ENCODE assay signal across 28 cellular contexts in the genomic region with DNA sequence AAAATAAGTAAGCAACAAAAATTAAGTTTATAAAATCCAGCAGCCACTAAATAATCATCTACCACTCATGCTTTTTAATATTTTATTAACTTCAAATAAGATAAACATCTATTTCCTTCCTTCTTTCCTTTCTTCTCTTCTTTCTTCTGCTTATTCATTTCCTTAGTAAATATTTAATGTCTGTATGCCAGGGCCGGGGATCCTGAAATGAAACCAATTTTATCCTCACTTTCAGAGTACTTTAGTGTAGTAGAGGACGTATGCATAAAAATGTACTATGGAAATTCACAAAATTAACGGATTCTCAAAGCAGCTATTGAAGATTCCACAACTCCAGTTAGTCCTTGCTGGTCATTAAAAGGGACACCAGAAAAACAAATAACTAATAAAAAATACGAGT.
"Had no signal": no experiment of that assay in that cellular context is flagged by ENCODE, and none has a peak within 500 bp of the region (broad histone marks: within the 10 kb centered on the region; RNA-seq: fewer than 3 reads in every experiment).

No MANE protein-coding gene starts in this region.

- H3K4me1 ChIP-seq: parathyroid adenoma, psoas muscle, right lobe of liver, sigmoid colon, thyroid gland, upper lobe of left lung, vagina had no signal

- FAIRE-seq: small intestine, urothelium cell line had no signal

- H3K79me2 ChIP-seq: parathyroid adenoma had no signal

- H3K4me1 Mint-ChIP-seq: nephron; neural progenitor cell; stimulated activated effector memory CD8-positive, alpha-beta T cell treated with anti-CD3 and anti-CD28 coated beads, Interleukin-12 subunit alpha, Interleukin-12 subunit beta, amount 100 ng/mL, for 72 hours; stimulated activated naive B cell treated with anti-CD40 and anti-IgM and Interleukin-4, amounts not matched to agents 10 μg/mL and 1 μg/mL and 100 μg/mL, for 72 hours had no signal

- H3K4me3 Mint-ChIP-seq: nephron; neural progenitor cell; stimulated activated effector memory CD8-positive, alpha-beta T cell treated with anti-CD3 and anti-CD28 coated beads, Interleukin-12 subunit alpha, Interleukin-12 subunit beta, amount 100 ng/mL, for 72 hours; stimulated activated naive B cell treated with anti-CD40 and anti-IgM and Interleukin-4, amounts not matched to agents 10 μg/mL and 1 μg/mL and 100 μg/mL, for 72 hours; stimulated activated naive CD8-positive, alpha-beta T cell treated with anti-CD3 and anti-CD28 coated beads, Interleukin-15, Interleukin-2, amounts not matched to agents 100 ng/mL and 50 ng/mL, for 24 hours had no signal

- H3K27ac Mint-ChIP-seq: nephron; neural progenitor cell; progenitor cell of endocrine pancreas; stimulated activated effector memory CD8-positive, alpha-beta T cell treated with anti-CD3 and anti-CD28 coated beads, Interleukin-12 subunit alpha, Interleukin-12 subunit beta, amount 100 ng/mL, for 72 hours; stimulated activated naive B cell treated with anti-CD40 and anti-IgM and Interleukin-4, amounts not matched to agents 10 μg/mL and 1 μg/mL and 100 μg/mL, for 72 hours; stimulated activated naive CD8-positive, alpha-beta T cell treated with anti-CD3 and anti-CD28 coated beads, Interleukin-15, Interleukin-2, amounts not matched to agents 100 ng/mL and 50 ng/mL, for 24 hours had no signal

- H3K4me2 ChIP-seq: neural progenitor cell had no signal

- H3K27ac ChIP-seq: neural progenitor cell, ovary, parathyroid adenoma, psoas muscle, right lobe of liver, sigmoid colon, stomach, thoracic aorta, thyroid gland, tibial nerve, upper lobe of left lung, vagina had no signal

- H3K9me3 Mint-ChIP-seq: nephron; neural progenitor cell; stimulated activated effector memory CD8-positive, alpha-beta T cell treated with anti-CD3 and anti-CD28 coated beads, Interleukin-12 subunit alpha, Interleukin-12 subunit beta, amount 100 ng/mL, for 72 hours; stimulated activated naive B cell treated with anti-CD40 and anti-IgM and Interleukin-4, amounts not matched to agents 10 μg/mL and 1 μg/mL and 100 μg/mL, for 72 hours; stimulated activated naive CD8-positive, alpha-beta T cell treated with anti-CD3 and anti-CD28 coated beads, Interleukin-15, Interleukin-2, amounts not matched to agents 100 ng/mL and 50 ng/mL, for 24 hours had no signal

- H3K27me3 ChIP-seq: neural progenitor cell, ovary, right lobe of liver, sigmoid colon, stomach, thyroid gland, tibial nerve, upper lobe of left lung, vagina had no signal

- H2AFZ ChIP-seq: neural progenitor cell, parathyroid adenoma had no signal

- DNase-seq: occipital lobe; ovary; posterior cingulate gyrus; psoas muscle; right cardiac atrium; right lobe of liver; sigmoid colon; small intestine; stimulated activated CD4-positive, alpha-beta T cell treated with anti-CD3 and anti-CD28 coated beads, Interleukin-15, amount 100 ng/mL, for 24 hours; stimulated activated CD4-positive, alpha-beta T cell treated with anti-CD3 and anti-CD28 coated beads, Interleukin-2, amount 100 ng/mL, for 24 hours; stimulated activated CD4-positive, alpha-beta T cell treated with anti-CD3 and anti-CD28 coated beads, Interleukin-2, amount 100 ng/mL, for 48 hours; stimulated activated CD4-positive, alpha-beta T cell treated with anti-CD3 and anti-CD28 coated beads, Interleukin-4, amount 100 ng/mL, for 24 hours; stimulated activated naive B cell treated with anti-CD40 and anti-IgM and Interleukin-4, amounts not matched to agents 10 μg/mL and 1 μg/mL and 100 μg/mL, for 72 hours; stimulated activated naive CD4-positive, alpha-beta T cell treated with Interleukin-2 at 50 U/mL for 16 hours; stomach; thyroid gland; trophoblast cell; upper lobe of left lung had no signal

- H3K9ac ChIP-seq: neural progenitor cell, parathyroid adenoma had no signal

- H3K4me3 ChIP-seq: neural progenitor cell, ovary, psoas muscle, right lobe of liver, sigmoid colon, stomach, thoracic aorta, thyroid gland, tibial nerve, upper lobe of left lung, vagina had no signal

- H3K9me3 ChIP-seq: ovary, psoas muscle, right lobe of liver, sigmoid colon, stomach, thoracic aorta, thyroid gland, tibial nerve, upper lobe of left lung, vagina had no signal

- H3K36me3 Mint-ChIP-seq: neural progenitor cell had no signal

- H3K36me3 ChIP-seq: neural progenitor cell, ovary, right lobe of liver, thoracic aorta, thyroid gland, vagina had no signal

- ATAC-seq: psoas muscle; right cardiac atrium; right lobe of liver; stimulated activated effector memory CD8-positive, alpha-beta T cell treated with anti-CD3 and anti-CD28 coated beads, Interleukin-12 subunit alpha, Interleukin-12 subunit beta, amount 100 ng/mL, for 72 hours; stimulated activated naive B cell treated with anti-CD40 and anti-IgM and Interleukin-4, amounts not matched to agents 10 μg/mL and 1 μg/mL and 100 μg/mL, for 72 hours had no signal

- H3K27me3 Mint-ChIP-seq: progenitor cell of endocrine pancreas; stimulated activated naive B cell treated with anti-CD40 and anti-IgM and Interleukin-4, amounts not matched to agents 10 μg/mL and 1 μg/mL and 100 μg/mL, for 72 hours; stimulated activated naive CD8-positive, alpha-beta T cell treated with anti-CD3 and anti-CD28 coated beads, Interleukin-15, Interleukin-2, amounts not matched to agents 100 ng/mL and 50 ng/mL, for 24 hours had no signal
